1 cellular context compared by ENCODE assay signal in the genomic region with DNA sequence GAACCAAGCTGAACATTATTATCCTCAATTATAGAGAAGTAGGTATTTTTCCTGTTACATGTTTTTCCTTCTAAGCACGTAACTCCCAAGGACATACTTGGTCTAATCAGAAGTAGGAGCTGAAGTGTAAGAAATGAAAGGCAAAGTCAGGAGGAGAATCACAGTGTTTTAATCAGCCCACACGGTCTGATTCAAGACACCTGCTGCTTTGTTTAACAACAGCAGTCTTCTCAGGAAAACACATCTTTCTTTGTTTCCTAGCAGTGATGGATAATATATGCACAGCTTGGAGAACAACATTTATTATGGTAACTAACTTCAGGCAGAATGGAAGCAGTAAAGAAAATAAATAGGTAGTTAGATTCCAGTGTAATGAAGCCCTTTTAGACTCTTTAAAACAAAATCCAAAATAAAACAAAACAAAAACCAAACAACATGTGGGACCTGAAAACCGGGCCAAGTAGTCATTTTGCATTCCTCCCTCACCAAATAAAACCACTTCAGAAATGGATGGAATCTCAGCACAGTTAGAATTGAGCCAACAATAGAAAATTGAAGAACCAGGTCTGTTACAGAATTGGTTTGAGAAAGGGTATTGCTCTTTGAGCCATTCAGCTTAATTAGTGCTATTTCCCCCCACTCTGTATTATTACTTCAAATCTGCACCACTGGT.
TF ChIP-seq lines count a peak whose summit lies in the region.

No MANE protein-coding gene starts in this region.

TF ChIP-seq in SK-N-SH, 30 proteins besides CTCF, POLR2A, EP300 and RAD21 (continued from another document):
- TF ChIP-seq, protein P1, sequence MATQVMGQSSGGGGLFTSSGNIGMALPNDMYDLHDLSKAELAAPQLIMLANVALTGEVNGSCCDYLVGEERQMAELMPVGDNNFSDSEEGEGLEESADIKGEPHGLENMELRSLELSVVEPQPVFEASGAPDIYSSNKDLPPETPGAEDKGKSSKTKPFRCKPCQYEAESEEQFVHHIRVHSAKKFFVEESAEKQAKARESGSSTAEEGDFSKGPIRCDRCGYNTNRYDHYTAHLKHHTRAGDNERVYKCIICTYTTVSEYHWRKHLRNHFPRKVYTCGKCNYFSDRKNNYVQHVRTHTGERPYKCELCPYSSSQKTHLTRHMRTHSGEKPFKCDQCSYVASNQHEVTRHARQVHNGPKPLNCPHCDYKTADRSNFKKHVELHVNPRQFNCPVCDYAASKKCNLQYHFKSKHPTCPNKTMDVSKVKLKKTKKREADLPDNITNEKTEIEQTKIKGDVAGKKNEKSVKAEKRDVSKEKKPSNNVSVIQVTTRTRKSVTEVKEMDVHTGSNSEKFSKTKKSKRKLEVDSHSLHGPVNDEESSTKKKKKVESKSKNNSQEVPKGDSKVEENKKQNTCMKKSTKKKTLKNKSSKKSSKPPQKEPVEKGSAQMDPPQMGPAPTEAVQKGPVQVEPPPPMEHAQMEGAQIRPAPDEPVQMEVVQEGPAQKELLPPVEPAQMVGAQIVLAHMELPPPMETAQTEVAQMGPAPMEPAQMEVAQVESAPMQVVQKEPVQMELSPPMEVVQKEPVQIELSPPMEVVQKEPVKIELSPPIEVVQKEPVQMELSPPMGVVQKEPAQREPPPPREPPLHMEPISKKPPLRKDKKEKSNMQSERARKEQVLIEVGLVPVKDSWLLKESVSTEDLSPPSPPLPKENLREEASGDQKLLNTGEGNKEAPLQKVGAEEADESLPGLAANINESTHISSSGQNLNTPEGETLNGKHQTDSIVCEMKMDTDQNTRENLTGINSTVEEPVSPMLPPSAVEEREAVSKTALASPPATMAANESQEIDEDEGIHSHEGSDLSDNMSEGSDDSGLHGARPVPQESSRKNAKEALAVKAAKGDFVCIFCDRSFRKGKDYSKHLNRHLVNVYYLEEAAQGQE (IDR thresholded peaks at IDR 0.05; ENCODE audit: low read depth, low read length), result no peak
- TF ChIP-seq RCOR1 (IDR thresholded peaks at IDR 0.05; ENCODE audit: low read length) (no peak), GABPA (IDR thresholded peaks at IDR 0.05; ENCODE audit: low read depth) (no peak), MXI1 (IDR thresholded peaks at IDR 0.05; ENCODE audit: low read depth, low read length) (no peak), GATA2 (CRISPR knock-in tag; IDR thresholded peaks at IDR 0.05) (no peak), POLR2AphosphoS5 (IDR thresholded peaks at IDR 0.05; ENCODE audit: low read depth, low read length) (no peak), YY1 (IDR thresholded peaks at IDR 0.05; ENCODE audit: low read depth) (no peak), TCF12 (IDR thresholded peaks at IDR 0.05) (no peak), SMC3 (IDR thresholded peaks at IDR 0.05; ENCODE audit: low read depth, low read length) (no peak)
- TF ChIP-seq, protein P2, sequence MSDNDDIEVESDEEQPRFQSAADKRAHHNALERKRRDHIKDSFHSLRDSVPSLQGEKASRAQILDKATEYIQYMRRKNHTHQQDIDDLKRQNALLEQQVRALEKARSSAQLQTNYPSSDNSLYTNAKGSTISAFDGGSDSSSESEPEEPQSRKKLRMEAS (IDR thresholded peaks at IDR 0.05; ENCODE audit: low read depth), result no peak
